35 cellular contexts compared by ENCODE assay signal in genomic region chr13:37187110-37187509, GRCh38.
DNase-seq lines count a peak whose midpoint lies in the region; ATAC-seq and TF ChIP-seq lines count a peak whose summit lies in the region.
"Had no signal": no experiment of that assay in that cellular context is flagged by ENCODE, and none has a peak within 500 bp of the region (broad histone marks: within the 10 kb centered on the region; RNA-seq: fewer than 3 reads in every experiment).

No MANE protein-coding gene starts in this region.

- no peaks in the 10 kb centered on the region for H3K36me3 ChIP-seq in A673 (ENCODE audit: insufficient read depth, low read length, poor library complexity, severe bottlenecking)
- H3K36me3 ChIP-seq: adrenal gland; BLaER1 treated with 17β-estradiol and CSF1 and Interleukin-3, amounts not matched to agents 10 nM and 100 nM; gastroesophageal sphincter; prostate gland had no signal

- H3K4me3 ChIP-seq in A673 (ENCODE audit: low read depth, low read length, poor library complexity, severe bottlenecking) (no peak overlapping the region), astrocyte of the spinal cord (ENCODE audit: low read depth, low read length) (no peak overlapping the region), fibroblast of the aortic adventitia (ENCODE audit: low read depth, low read length) (no peak overlapping the region)
- H3K4me3 ChIP-seq: adrenal gland; BLaER1 treated with 17β-estradiol and CSF1 and Interleukin-3, amounts not matched to agents 10 nM and 100 nM; coronary artery; gastroesophageal sphincter; prostate gland had no signal

- in situ Hi-C loops in astrocyte of the spinal cord (cut with HindIII; ENCODE audit: low sequenced_read_pairs): no loop called here

- H3K27ac ChIP-seq in A673 (ENCODE audit: low read depth, low read length, poor library complexity, severe bottlenecking): no peak overlapping the region
- H3K27ac ChIP-seq: adrenal gland; BLaER1 treated with 17β-estradiol and CSF1 and Interleukin-3, amounts not matched to agents 10 nM and 100 nM; coronary artery; gastroesophageal sphincter; neutrophil; prostate gland; VCaP had no signal

- POLR2A ChIA-PET in A673 (lab: Charles Lee; ENCODE audit: low non-redundant PET): no interaction called here

- peak; percentile 94 for DNase-seq in A673 (ENCODE audit: low spot score)
- peak; percentile 14 for DNase-seq in H4 (ENCODE audit: low spot score)
- DNase-seq in astrocyte of the spinal cord (ENCODE audit: low read depth, low spot score): peak; percentile 73
- peak; percentile 52 for DNase-seq in fibroblast of the aortic adventitia (ENCODE audit: low read depth)
- no peak for DNase-seq in NCI-H2171 treated with DMSO at 0.1 percent for 48 hours (lab: John Stamatoyannopoulos, UW)
- no peak for DNase-seq in erythroblast (lab: John Stamatoyannopoulos, UW)
- DNase-seq in activated CD8-positive, alpha-beta memory T cell treated with anti-CD3 and anti-CD28 coated beads, Interleukin-2, amount 50 U/mL, for 48 hours: no peak
- DNase-seq: 8988T; activated CD4-positive, alpha-beta T cell treated with anti-CD3 and anti-CD28 coated beads for 48 hours; activated T-cell treated with anti-CD3 and anti-CD28 coated beads, Interleukin-2, amount 50 U/mL, for 4 hours; adrenal gland; COR-L47; DMS53; effector memory CD4-positive, alpha-beta T cell; GF-D8; hippocampal formation; mesendoderm; NCI-H1105; NCI-H187 treated with DMSO at 0.1 percent for 48 hours; NCI-H526 treated with DMSO at 0.1 percent for 48 hours; SHP77 treated with DMSO at 0.1 percent for 48 hours; stimulated activated CD4-positive, alpha-beta T cell treated with anti-CD3 and anti-CD28 coated beads, Interleukin-12 subunit alpha, Interleukin-12 subunit beta, amount 100 ng/mL, for 4 hours; stimulated activated CD4-positive, alpha-beta T cell treated with anti-CD3 and anti-CD28 coated beads, Interleukin-4, amount 100 ng/mL, for 1 hour; SW 1271; T-helper 9 cell had no signal

- no TSS peak for BruUV-seq in A673 (replicated peaks; lab: Mats Ljungman, UMichigan)

- H3K4me1 ChIP-seq in A673 (ENCODE audit: insufficient read depth, low read length, poor library complexity, severe bottlenecking): peaks cover 14% of the 10 kb centered on the region
- H3K4me1 ChIP-seq: adrenal gland, gastroesophageal sphincter, prostate gland had no signal

- TF ChIP-seq CTCF in A673 (conservative IDR thresholded peaks at IDR 0.05; ENCODE audit: low read depth, low read length): no peak
- TF ChIP-seq CTCF in astrocyte of the spinal cord (IDR thresholded peaks at IDR 0.05; ENCODE audit: low read depth, low read length): no peak
- TF ChIP-seq CTCF in fibroblast of the aortic adventitia (IDR thresholded peaks at IDR 0.05; ENCODE audit: insufficient read depth, low read length): no peak

- no peak for ATAC-seq in GM18520 (IDR thresholded peaks at IDR 0.05; ENCODE audit: unreplicated experiment)
- ATAC-seq: activated T-cell treated with anti-CD3 and anti-CD28 coated beads, Interleukin-2, amount 50 U/mL, for 4 hours; gastroesophageal sphincter; left lobe of liver; Panc1; sciatic nerve had no signal

- intact Hi-C loops in A673 (cut with micrococcal nuclease; ENCODE audit: unreplicated experiment): loop anchor here (2.0 kb wide), 1 partner anchor 14 kb away; no protein-coding TSS in a partner anchor

- H3K27me3 ChIP-seq in A673 (replicated peaks; ENCODE audit: insufficient read depth, low read depth, low read length, poor library complexity): no peaks in the 10 kb centered on the region
- H3K27me3 ChIP-seq: adrenal gland; BLaER1 treated with 17β-estradiol and CSF1 and Interleukin-3, amounts not matched to agents 10 nM and 100 nM; gastroesophageal sphincter; neutrophil had no signal

- H3K9me3 ChIP-seq in A673 (ENCODE audit: low read depth, low read length, poor library complexity, severe bottlenecking): peaks cover 22% of the 10 kb centered on the region
- H3K9me3 ChIP-seq: adrenal gland, neutrophil, prostate gland had no signal

- CTCF ChIA-PET in A673 (lab: Charles Lee): no interaction called here

- TF ChIP-seq POLR2A in erythroblast (IDR thresholded peaks at IDR 0.05; ENCODE audit: low read length): no peak

Comparison
In these comparisons a context has a peak if more than half of its experiments do, and no peak if none do; other contexts are left out.
1. DNase-seq: peak in A673 (single experiment), H4 (single experiment), astrocyte of the spinal cord (single experiment) and fibroblast of the aortic adventitia (single experiment); none in NCI-H2171 treated with DMSO at 0.1 percent for 48 hours (single experiment), erythroblast (0 of 2) and activated CD8-positive, alpha-beta memory T cell treated with anti-CD3 and anti-CD28 coated beads, Interleukin-2, amount 50 U/mL, for 48 hours (single experiment).